1 cellular context compared by ENCODE assay signal in genomic region chr1:91567583-91567982, GRCh38.
TF ChIP-seq lines count a peak whose summit lies in the region.

No MANE protein-coding gene starts in this region.

TF ChIP-seq in IMR-90, 13 proteins besides CTCF, POLR2A, EP300 and RAD21 (continued from another document):
- no peak for TF ChIP-seq MXI1 (IDR thresholded peaks at IDR 0.05; ENCODE audit: borderline replicate concordance, low read depth, low read length)
- no peak for TF ChIP-seq MAFK (IDR thresholded peaks at IDR 0.05; ENCODE audit: low read depth, low read length)
- no peak for TF ChIP-seq SMC3 (IDR thresholded peaks at IDR 0.05; ENCODE audit: low read depth, low read length)
- TF ChIP-seq RFX5 (IDR thresholded peaks at IDR 0.05; ENCODE audit: low read depth, low read length): no peak
- TF ChIP-seq, protein P1, sequence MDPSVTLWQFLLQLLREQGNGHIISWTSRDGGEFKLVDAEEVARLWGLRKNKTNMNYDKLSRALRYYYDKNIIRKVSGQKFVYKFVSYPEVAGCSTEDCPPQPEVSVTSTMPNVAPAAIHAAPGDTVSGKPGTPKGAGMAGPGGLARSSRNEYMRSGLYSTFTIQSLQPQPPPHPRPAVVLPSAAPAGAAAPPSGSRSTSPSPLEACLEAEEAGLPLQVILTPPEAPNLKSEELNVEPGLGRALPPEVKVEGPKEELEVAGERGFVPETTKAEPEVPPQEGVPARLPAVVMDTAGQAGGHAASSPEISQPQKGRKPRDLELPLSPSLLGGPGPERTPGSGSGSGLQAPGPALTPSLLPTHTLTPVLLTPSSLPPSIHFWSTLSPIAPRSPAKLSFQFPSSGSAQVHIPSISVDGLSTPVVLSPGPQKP (IDR thresholded peaks at IDR 0.05; ENCODE audit: borderline replicate concordance, low read depth, low read length): no peak
- TF ChIP-seq FOS (IDR thresholded peaks at IDR 0.05; ENCODE audit: low read depth, low read length): no peak
- TF ChIP-seq CHD1 (IDR thresholded peaks at IDR 0.05; ENCODE audit: low read depth, low read length): no peak
- TF ChIP-seq USF2 (IDR thresholded peaks at IDR 0.05; ENCODE audit: low read depth, low read length): no peak
- TF ChIP-seq MAZ (IDR thresholded peaks at IDR 0.05; ENCODE audit: borderline replicate concordance, low read depth, low read length): no peak
TF ChIP-seq in IMR-90: peak in this region for 0.
